Comparison of ENCODE assay signal across 13 cellular contexts in the genomic region with DNA sequence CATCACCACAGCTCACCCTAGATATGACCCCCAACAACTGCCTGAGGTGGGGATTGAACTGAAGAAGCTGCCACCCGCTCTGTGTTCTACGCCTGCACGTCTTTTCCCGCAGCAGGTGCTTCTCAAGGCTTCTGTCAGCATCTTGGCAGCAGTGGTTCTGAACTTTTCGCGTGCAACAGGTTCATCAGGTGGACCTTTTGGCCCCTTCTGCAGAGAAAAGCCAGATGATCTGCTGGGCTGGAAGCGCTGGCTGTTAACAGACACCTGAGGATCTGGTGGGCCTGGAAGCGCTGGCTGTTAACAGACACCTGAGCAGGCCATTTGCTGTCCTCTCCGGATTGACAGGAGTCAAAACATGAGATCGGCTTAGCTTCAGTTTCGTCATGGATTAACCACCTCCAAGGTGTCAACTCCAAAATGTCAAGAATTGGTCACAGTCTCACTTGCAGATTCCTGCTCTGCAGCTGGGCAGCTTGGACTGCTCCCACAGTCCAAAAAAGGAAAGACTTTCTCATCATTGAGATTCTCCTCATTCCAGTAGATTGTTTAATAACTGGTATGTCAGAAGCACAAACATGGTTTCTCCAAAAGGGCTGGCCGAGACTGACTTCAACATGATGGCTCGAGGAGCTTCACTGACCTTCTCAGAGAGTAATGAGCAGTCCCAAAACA. TPM values are rescaled to one million over a fixed set of nuclear protein-coding genes. Genes with fewer than 3 reads are reported as not detected.
DNase-seq lines count a peak whose midpoint lies in the region; ATAC-seq and TF ChIP-seq lines count a peak whose summit lies in the region.
"Had no signal": no experiment of that assay in that cellular context is flagged by ENCODE, and none has a peak within 500 bp of the region (broad histone marks: within the 10 kb centered on the region; RNA-seq: fewer than 3 reads in every experiment).

No MANE protein-coding gene starts in this region.

- DNase-seq in cardiac muscle cell (ENCODE audit: low read depth in 1 of 2, low spot score in 1 of 2) (no peak), heart right ventricle (no peak), chondrocyte (ENCODE audit: low spot score) (peak; percentile 53), NCI-H2029 (lab: John Stamatoyannopoulos, UW) (no peak), SHP77 treated with DMSO at 0.1 percent for 48 hours (lab: John Stamatoyannopoulos, UW) (no peak)
- no peak for DNase-seq in stimulated activated effector memory CD8-positive, alpha-beta T cell treated with anti-CD3 and anti-CD28 coated beads, Interleukin-12 subunit alpha, Interleukin-12 subunit beta, amount 100 ng/mL, for 72 hours (ENCODE audit: low spot score in 2 of 2)
- no peak for DNase-seq in activated T-cell treated with anti-CD3 and anti-CD28 coated beads, Interleukin-2, amount 50 U/mL, for 24 hours
- DNase-seq: DMS53, NCI-H146, NCI-H2227 treated with DMSO at 0.1 percent for 48 hours, NCI-H69 had no signal

- H3K27me3 ChIP-seq in cardiac muscle cell = no peaks in the 10 kb centered on the region
- no peaks in the 10 kb centered on the region for H3K27me3 ChIP-seq in heart right ventricle
- no peaks in the 10 kb centered on the region for H3K27me3 ChIP-seq in muscle layer of duodenum (ENCODE audit: low read depth, low read length)

- TF ChIP-seq CTCF in cardiac muscle cell (IDR thresholded peaks at IDR 0.05; ENCODE audit: low read depth, low read length) (no peak), heart right ventricle (IDR thresholded peaks at IDR 0.05) (no peak), chondrocyte (IDR thresholded peaks at IDR 0.05) (no peak)

- H3K27me3 Mint-ChIP-seq in chondrocyte (ENCODE audit: low read depth) = no peaks in the 10 kb centered on the region
- H3K27me3 Mint-ChIP-seq in activated T-cell treated with anti-CD3 and anti-CD28 coated beads, Interleukin-2, amount 50 U/mL, for 24 hours = no peaks in the 10 kb centered on the region

- peak overlapping the region; percentile 62 for H3K27ac Mint-ChIP-seq in chondrocyte (ENCODE audit: unreplicated experiment)
- peak overlapping the region; percentile 10 for H3K27ac Mint-ChIP-seq in stimulated activated effector memory CD8-positive, alpha-beta T cell treated with anti-CD3 and anti-CD28 coated beads, Interleukin-12 subunit alpha, Interleukin-12 subunit beta, amount 100 ng/mL, for 72 hours
- no peak overlapping the region for H3K27ac Mint-ChIP-seq in activated T-cell treated with anti-CD3 and anti-CD28 coated beads, Interleukin-2, amount 50 U/mL, for 24 hours

- intact Hi-C loops in heart right ventricle (cut with DNase I) = loop anchor here in 1 of 10 donors (5.0 kb wide), 1 partner anchor 38 kb away; a partner anchor contains a TSS

- peaks cover 10% of the 10 kb centered on the region for H3K36me3 ChIP-seq in cardiac muscle cell
- peaks cover 0 to 35% (median 9%) of the 10 kb centered on the region in 9 donors for H3K36me3 ChIP-seq in heart right ventricle
- H3K36me3 ChIP-seq in muscle layer of duodenum (ENCODE audit: control insufficient read depth in 1 of 2, insufficient read depth in 2 of 2, low read length in 2 of 2) = peaks cover 5 to 11% of the 10 kb centered on the region in 2 donors

- H3K4me1 ChIP-seq in cardiac muscle cell (ENCODE audit: low read depth) (peaks cover 8% of the 10 kb centered on the region), heart right ventricle (peaks cover 0 to 32% (median 16%) of the 10 kb centered on the region in 9 donors), muscle layer of duodenum (ENCODE audit: control insufficient read depth in 1 of 2, insufficient read depth in 2 of 2, low read length in 2 of 2) (peaks cover 3 to 19% of the 10 kb centered on the region in 2 donors)

- 93% methylated on average over 13 of the region's 13 CpGs for WGBS in heart right ventricle, 2 donors

- peak overlapping the region; percentile 23 for H3K4me3 Mint-ChIP-seq in chondrocyte (ENCODE audit: unreplicated experiment)
- no peak overlapping the region for H3K4me3 Mint-ChIP-seq in stimulated activated effector memory CD8-positive, alpha-beta T cell treated with anti-CD3 and anti-CD28 coated beads, Interleukin-12 subunit alpha, Interleukin-12 subunit beta, amount 100 ng/mL, for 72 hours
- H3K4me3 Mint-ChIP-seq in activated T-cell treated with anti-CD3 and anti-CD28 coated beads, Interleukin-2, amount 50 U/mL, for 24 hours = no peak overlapping the region

- H3K4me3 ChIP-seq in cardiac muscle cell (no peak overlapping the region), heart right ventricle (no peak overlapping the region), muscle layer of duodenum (ENCODE audit: low read depth in 1 of 2, low read length in 2 of 2) (no peak overlapping the region)

- H3K9me3 ChIP-seq in cardiac muscle cell (ENCODE audit: low read depth) (no peaks in the 10 kb centered on the region), heart right ventricle (peaks cover 0 to 24% (median 13%) of the 10 kb centered on the region in 11 donors), muscle layer of duodenum (ENCODE audit: control insufficient read depth in 1 of 2, low read length in 2 of 2) (peaks cover 0 to 7% of the 10 kb centered on the region in 2 donors)

- no peak for ATAC-seq in heart right ventricle
- no peak for ATAC-seq in stimulated activated effector memory CD8-positive, alpha-beta T cell treated with anti-CD3 and anti-CD28 coated beads, Interleukin-12 subunit alpha, Interleukin-12 subunit beta, amount 100 ng/mL, for 72 hours
- ATAC-seq: HCT116 had no signal

- H3K36me3 Mint-ChIP-seq in chondrocyte (ENCODE audit: low read depth) = peaks cover 10% of the 10 kb centered on the region
- H3K36me3 Mint-ChIP-seq in stimulated activated effector memory CD8-positive, alpha-beta T cell treated with anti-CD3 and anti-CD28 coated beads, Interleukin-12 subunit alpha, Interleukin-12 subunit beta, amount 100 ng/mL, for 72 hours = peaks cover 36% of the 10 kb centered on the region
- peaks cover 75% of the 10 kb centered on the region for H3K36me3 Mint-ChIP-seq in activated T-cell treated with anti-CD3 and anti-CD28 coated beads, Interleukin-2, amount 50 U/mL, for 24 hours (ENCODE audit: low read depth)

- peaks cover 49% of the 10 kb centered on the region for H3K4me1 Mint-ChIP-seq in chondrocyte (ENCODE audit: low read depth)
- H3K4me1 Mint-ChIP-seq in stimulated activated effector memory CD8-positive, alpha-beta T cell treated with anti-CD3 and anti-CD28 coated beads, Interleukin-12 subunit alpha, Interleukin-12 subunit beta, amount 100 ng/mL, for 72 hours = peaks cover 42% of the 10 kb centered on the region
- peaks cover 53% of the 10 kb centered on the region for H3K4me1 Mint-ChIP-seq in activated T-cell treated with anti-CD3 and anti-CD28 coated beads, Interleukin-2, amount 50 U/mL, for 24 hours (ENCODE audit: low read depth)

- peaks cover 14% of the 10 kb centered on the region for H3K9me3 Mint-ChIP-seq in chondrocyte (ENCODE audit: low read depth)
- peaks cover 3% of the 10 kb centered on the region for H3K9me3 Mint-ChIP-seq in stimulated activated effector memory CD8-positive, alpha-beta T cell treated with anti-CD3 and anti-CD28 coated beads, Interleukin-12 subunit alpha, Interleukin-12 subunit beta, amount 100 ng/mL, for 72 hours
- H3K9me3 Mint-ChIP-seq in activated T-cell treated with anti-CD3 and anti-CD28 coated beads, Interleukin-2, amount 50 U/mL, for 24 hours = peaks cover 9% of the 10 kb centered on the region

- H3K27ac ChIP-seq in cardiac muscle cell (peak overlapping the region; percentile 66), heart right ventricle (no peak overlapping the region), muscle layer of duodenum (ENCODE audit: low read length) (peak overlapping the region; percentile 67)

RNA-seq across cellular contexts. Expression of a gene that starts 4.7 kb away (rescaled TPM):
- total RNA-seq in cardiac muscle cell (20.3 and 22.2 TPM in 2 replicates), heart right ventricle (10 to 100 TPM in 5 of 10 donors, 1 to 10 TPM in 5; 7.5 to 13.4 (median 10.5) TPM), chondrocyte (25.0 to 25.7 TPM (median 25.3 TPM) in 3 replicates)
- polyA plus RNA-seq in cardiac muscle cell (17.6 and 26.1 TPM in 2 replicates), heart right ventricle (10 to 100 TPM; 10.7 to 12.1 TPM)

RNA-seq across cellular contexts. Expression of a gene that starts 38.1 kb away (rescaled TPM):
- total RNA-seq in cardiac muscle cell = 8.0 and 9.7 TPM in 2 replicates
- 6.5 and 7.2 TPM in 2 replicates for polyA plus RNA-seq in cardiac muscle cell
- total RNA-seq in heart right ventricle = 1 to 10 TPM; 1.2 to 4.1 (median 2.3) TPM
- polyA plus RNA-seq in heart right ventricle = 1 to 10 TPM; 1.5 to 7.9 TPM
- 5.8 to 8.2 TPM (median 7.3 TPM) in 3 replicates for total RNA-seq in chondrocyte

RNA-seq across cellular contexts. Expression of a gene that starts 38.4 kb away (rescaled TPM):
- total RNA-seq in cardiac muscle cell = 17.9 and 21.4 TPM in 2 replicates
- 26.3 and 32.4 TPM in 2 replicates for polyA plus RNA-seq in cardiac muscle cell
- 10 to 100 TPM; 20.6 to 42.9 (median 29.0) TPM for total RNA-seq in heart right ventricle
- polyA plus RNA-seq in heart right ventricle = 1 to 10 TPM; 4.9 to 7.8 TPM
- 37.4 to 40.6 TPM (median 37.6 TPM) in 3 replicates for total RNA-seq in chondrocyte

Comparison
In these comparisons a context has a peak if more than half of its experiments do, and no peak if none do; other contexts are left out.
1. H3K27ac ChIP-seq: peak in cardiac muscle cell (single experiment) and muscle layer of duodenum (single experiment); none in heart right ventricle (0 of 10).